8 cellular contexts compared by ENCODE assay signal in the genomic region with DNA sequence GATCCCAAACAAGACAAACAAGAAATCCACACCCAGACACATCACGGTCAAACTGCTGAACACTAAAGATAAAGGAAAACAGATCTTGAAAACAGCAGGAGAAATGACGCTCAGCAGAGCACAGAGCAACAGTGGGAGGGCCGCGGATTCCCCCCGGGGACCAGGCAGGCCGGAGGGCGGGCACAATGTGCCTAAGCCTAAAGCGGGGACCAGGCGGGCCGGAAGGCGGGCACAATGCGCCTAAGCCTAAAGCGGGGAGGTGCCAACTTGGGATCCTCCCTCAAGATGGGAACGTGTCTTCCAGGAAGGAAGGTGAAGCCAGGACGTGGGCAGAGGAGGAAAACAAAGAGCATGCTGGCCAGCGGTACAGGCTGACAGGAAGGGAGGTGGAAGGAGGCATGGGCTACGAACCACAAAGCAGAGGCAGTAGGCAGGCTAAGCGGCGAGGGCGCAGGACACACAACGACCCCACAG. TPM values are rescaled to one million over a fixed set of nuclear protein-coding genes. Genes with fewer than 3 reads are reported as not detected.
DNase-seq lines count a peak whose midpoint lies in the region; ATAC-seq and TF ChIP-seq lines count a peak whose summit lies in the region.

No MANE protein-coding gene starts in this region.

- H2AFZ ChIP-seq in hepatocyte = peak overlapping the region; percentile 18

- H3K36me3 ChIP-seq in hepatocyte (replicated peaks; ENCODE audit: insufficient read depth, low read depth) = no peaks in the 10 kb centered on the region

- no peak overlapping the region for H3K27ac Mint-ChIP-seq in activated naive CD8-positive, alpha-beta T cell treated with anti-CD3 and anti-CD28 coated beads, Interleukin-2, amount 10 ng/mL, durations not matched to agents 7 days and 5 days
- H3K27ac Mint-ChIP-seq in stimulated activated effector memory CD8-positive, alpha-beta T cell treated with anti-CD3 and anti-CD28 coated beads, Interleukin-12 subunit alpha, Interleukin-12 subunit beta, amount 100 ng/mL, for 72 hours = peak overlapping the region; percentile 1

- H3K36me3 Mint-ChIP-seq in activated naive CD8-positive, alpha-beta T cell treated with anti-CD3 and anti-CD28 coated beads, Interleukin-2, amount 10 ng/mL, durations not matched to agents 7 days and 5 days = no peaks in the 10 kb centered on the region
- H3K36me3 Mint-ChIP-seq in stimulated activated effector memory CD8-positive, alpha-beta T cell treated with anti-CD3 and anti-CD28 coated beads, Interleukin-12 subunit alpha, Interleukin-12 subunit beta, amount 100 ng/mL, for 72 hours = peaks cover 3% of the 10 kb centered on the region

- POLR2A ChIA-PET in activated naive CD8-positive, alpha-beta T cell treated with anti-CD3 and anti-CD28 coated beads, Interleukin-2, amount 10 ng/mL, durations not matched to agents 7 days and 5 days (lab: Charles Lee) = no interaction called here

- no peaks in the 10 kb centered on the region for H3K9me3 ChIP-seq in hepatocyte (ENCODE audit: low read depth)

- H3K4me3 ChIP-seq in hepatocyte = no peak overlapping the region

- peak overlapping the region; percentile 18 for H3K4me3 Mint-ChIP-seq in activated naive CD8-positive, alpha-beta T cell treated with anti-CD3 and anti-CD28 coated beads, Interleukin-2, amount 10 ng/mL, durations not matched to agents 7 days and 5 days
- H3K4me3 Mint-ChIP-seq in stimulated activated effector memory CD8-positive, alpha-beta T cell treated with anti-CD3 and anti-CD28 coated beads, Interleukin-12 subunit alpha, Interleukin-12 subunit beta, amount 100 ng/mL, for 72 hours = peak overlapping the region; percentile 41

- peaks cover 10% of the 10 kb centered on the region for H3K4me1 Mint-ChIP-seq in activated naive CD8-positive, alpha-beta T cell treated with anti-CD3 and anti-CD28 coated beads, Interleukin-2, amount 10 ng/mL, durations not matched to agents 7 days and 5 days
- H3K4me1 Mint-ChIP-seq in stimulated activated effector memory CD8-positive, alpha-beta T cell treated with anti-CD3 and anti-CD28 coated beads, Interleukin-12 subunit alpha, Interleukin-12 subunit beta, amount 100 ng/mL, for 72 hours = peaks cover 25% of the 10 kb centered on the region

- H3K27me3 Mint-ChIP-seq in activated naive CD8-positive, alpha-beta T cell treated with anti-CD3 and anti-CD28 coated beads, Interleukin-2, amount 10 ng/mL, durations not matched to agents 7 days and 5 days = peaks cover 8% of the 10 kb centered on the region

- DNase-seq in AG08395 (ENCODE audit: low spot score) (peak; percentile 75), hepatocyte (ENCODE audit: low spot score) (peak; percentile 62), NCI-H1105 treated with DMSO at 0.1 percent for 48 hours (lab: John Stamatoyannopoulos, UW) (no peak), C1 segment of cervical spinal cord (lab: John Stamatoyannopoulos, UW) (no peak)
- DNase-seq in activated naive CD8-positive, alpha-beta T cell treated with anti-CD3 and anti-CD28 coated beads, Interleukin-2, amount 10 ng/mL, durations not matched to agents 7 days and 5 days = no peak
- DNase-seq in stimulated activated effector memory CD8-positive, alpha-beta T cell treated with anti-CD3 and anti-CD28 coated beads, Interleukin-12 subunit alpha, Interleukin-12 subunit beta, amount 100 ng/mL, for 72 hours (ENCODE audit: low spot score in 2 of 2) = no peak

- H3K9me2 ChIP-seq in hepatocyte (replicated peaks; ENCODE audit: insufficient read depth) = no peaks in the 10 kb centered on the region

- H3K9me3 Mint-ChIP-seq in activated naive CD8-positive, alpha-beta T cell treated with anti-CD3 and anti-CD28 coated beads, Interleukin-2, amount 10 ng/mL, durations not matched to agents 7 days and 5 days = no peaks in the 10 kb centered on the region
- H3K9me3 Mint-ChIP-seq in stimulated activated effector memory CD8-positive, alpha-beta T cell treated with anti-CD3 and anti-CD28 coated beads, Interleukin-12 subunit alpha, Interleukin-12 subunit beta, amount 100 ng/mL, for 72 hours = no peaks in the 10 kb centered on the region

- no peaks in the 10 kb centered on the region for H3K27me3 ChIP-seq in hepatocyte

- peaks cover 29% of the 10 kb centered on the region for H4K20me1 ChIP-seq in hepatocyte (ENCODE audit: insufficient read depth, poor library complexity, severe bottlenecking)

- peaks cover 5% of the 10 kb centered on the region for H3K4me1 ChIP-seq in hepatocyte (ENCODE audit: insufficient read depth)

- H3K4me2 ChIP-seq in hepatocyte = peak overlapping the region; percentile 65

- H3K27ac ChIP-seq in hepatocyte = peak overlapping the region; percentile 26

- peak; percentile 94 for ATAC-seq in GM18868 (IDR thresholded peaks at IDR 0.05; ENCODE audit: unreplicated experiment)
- peak; percentile 62 for ATAC-seq in HG03378 (IDR thresholded peaks at IDR 0.05; ENCODE audit: unreplicated experiment)
- ATAC-seq in activated naive CD8-positive, alpha-beta T cell treated with anti-CD3 and anti-CD28 coated beads, Interleukin-2, amount 10 ng/mL, durations not matched to agents 7 days and 5 days (ENCODE audit: low read depth) = no peak
- ATAC-seq in stimulated activated effector memory CD8-positive, alpha-beta T cell treated with anti-CD3 and anti-CD28 coated beads, Interleukin-12 subunit alpha, Interleukin-12 subunit beta, amount 100 ng/mL, for 72 hours = peak; percentile 66

- H3K79me2 ChIP-seq in hepatocyte = peaks cover 73% of the 10 kb centered on the region

- 48% methylated on average over 17 of the region's 21 CpGs for WGBS in hepatocyte (ENCODE audit: low lambda C conversion rate, missing lambda C conversion rate)

- no peak for TF ChIP-seq CTCF in hepatocyte (IDR thresholded peaks at IDR 0.05; ENCODE audit: poor library complexity)

RNA-seq across cellular contexts. Expression of a gene that starts 31.1 kb away (rescaled TPM):
- 10 to 100 TPM; 12.6 to 12.7 TPM for total RNA-seq in activated naive CD8-positive, alpha-beta T cell treated with anti-CD3 and anti-CD28 coated beads, Interleukin-2, amount 10 ng/mL, durations not matched to agents 7 days and 5 days
- 83.4 and 92.2 TPM in 2 replicates for total RNA-seq in hepatocyte
- polyA plus RNA-seq in hepatocyte = 56.5 and 73.4 TPM in 2 replicates

Comparison
In these comparisons a context has a peak if more than half of its experiments do, and no peak if none do; other contexts are left out.
1. DNase-seq: peak in AG08395 (single experiment) and hepatocyte (single experiment); none in activated naive CD8-positive, alpha-beta T cell treated with anti-CD3 and anti-CD28 coated beads, Interleukin-2, amount 10 ng/mL, durations not matched to agents 7 days and 5 days (single experiment), stimulated activated effector memory CD8-positive, alpha-beta T cell treated with anti-CD3 and anti-CD28 coated beads, Interleukin-12 subunit alpha, Interleukin-12 subunit beta, amount 100 ng/mL, for 72 hours (0 of 2), NCI-H1105 treated with DMSO at 0.1 percent for 48 hours (single experiment) and C1 segment of cervical spinal cord (0 of 14).